19 cellular contexts compared by ENCODE assay signal in the genomic region with DNA sequence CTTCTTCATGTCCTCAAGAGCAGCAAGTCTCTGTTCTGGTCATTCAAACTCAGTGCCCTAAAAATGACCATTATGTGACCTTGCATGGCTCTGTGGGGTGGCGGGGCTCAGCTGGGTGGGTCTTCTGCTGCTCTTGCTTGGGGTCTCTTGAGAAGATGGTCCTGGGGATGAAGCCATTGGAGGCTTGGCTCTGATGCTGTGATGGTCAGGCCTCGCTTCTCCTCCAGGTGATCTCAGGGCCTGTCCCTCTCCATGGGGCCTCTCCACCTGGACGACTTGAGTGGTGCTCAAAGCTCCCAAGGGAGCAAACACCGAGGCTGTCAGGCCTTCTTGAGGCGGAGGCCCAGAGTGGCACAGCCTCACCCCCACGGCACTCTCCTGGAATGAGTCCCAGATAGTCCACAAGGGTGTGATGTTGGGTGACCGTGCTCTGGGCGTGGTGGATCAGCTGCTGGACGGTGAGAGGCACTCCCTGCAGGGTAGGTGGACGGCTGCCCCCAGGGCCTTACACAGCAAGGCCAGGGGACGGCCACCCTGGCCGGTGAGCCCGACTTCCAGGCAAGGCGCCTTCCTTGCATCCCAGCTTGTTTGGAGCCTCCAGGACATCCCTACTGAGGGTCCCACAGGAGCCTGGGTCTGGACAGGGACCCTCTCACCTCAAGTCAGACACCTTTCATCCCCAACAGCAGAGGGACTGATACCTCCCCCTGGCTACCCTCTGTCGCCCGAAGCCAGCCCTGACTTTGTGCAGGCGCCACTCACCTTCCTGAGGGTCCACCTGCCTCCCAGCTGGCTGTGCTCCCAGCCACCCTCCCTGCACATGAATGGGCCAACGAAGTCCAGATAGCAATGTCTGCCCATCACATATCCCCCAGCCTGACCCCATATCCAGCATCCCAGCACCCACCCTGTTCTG. TPM values are rescaled to one million over a fixed set of nuclear protein-coding genes. Genes with fewer than 3 reads are reported as not detected.
DNase-seq lines count a peak whose midpoint lies in the region; ATAC-seq, FAIRE-seq and TF ChIP-seq lines count a peak whose summit lies in the region.
"Had no signal": no experiment of that assay in that cellular context is flagged by ENCODE, and none has a peak within 500 bp of the region (broad histone marks: within the 10 kb centered on the region; RNA-seq: fewer than 3 reads in every experiment).

No MANE protein-coding gene starts in this region.

- no peaks in the 10 kb centered on the region for H3K27me3 Mint-ChIP-seq in Caco-2 (ENCODE audit: insufficient read depth, unreplicated experiment)
- peaks cover 9% of the 10 kb centered on the region for H3K27me3 Mint-ChIP-seq in astrocyte (ENCODE audit: low read depth, unreplicated experiment)

- intact Hi-C loops in Caco-2 (cut with micrococcal nuclease; ENCODE audit: unreplicated experiment) (loop anchor here (1.0 kb wide), 2 partner anchors 50 to 86 kb away; no protein-coding TSS in a partner anchor), sciatic nerve (cut with DNase I) (no loop called here), colonic mucosa (cut with DNase I) (loop anchor here (5.0 to 10.0 kb wide), 2 partner anchors 52 to 189 kb away; no protein-coding TSS in a partner anchor)

- H3K36me3 Mint-ChIP-seq in Caco-2 (ENCODE audit: insufficient read depth, unreplicated experiment) = peaks cover 34% of the 10 kb centered on the region
- peaks cover 15% of the 10 kb centered on the region for H3K36me3 Mint-ChIP-seq in astrocyte (ENCODE audit: low read depth, unreplicated experiment)

- no peak overlapping the region for H3K4me2 ChIP-seq in astrocyte (ENCODE audit: low read length)

- H3K79me2 ChIP-seq in astrocyte (ENCODE audit: insufficient read depth, low read length) = peaks cover 3% of the 10 kb centered on the region

- H3K4me3 Mint-ChIP-seq in Caco-2 (ENCODE audit: unreplicated experiment) (no peak overlapping the region), astrocyte (ENCODE audit: unreplicated experiment) (no peak overlapping the region)

- CTCF ChIA-PET in Caco-2 (lab: Charles Lee) = interaction anchor here (1.3 to 1.9 kb wide), 3 partner anchors 50 to 192 kb away, joined by 3 to 19 read pairs (median 5); no protein-coding TSS in a partner anchor

- H3K4me1 ChIP-seq in Caco-2 (no peaks in the 10 kb centered on the region), astrocyte (ENCODE audit: insufficient read depth, low read length) (peaks cover 4% of the 10 kb centered on the region), lung (ENCODE audit: control insufficient read depth in 2 of 2, insufficient read depth in 2 of 2, low read length in 2 of 2) (peaks cover 4 to 6% of the 10 kb centered on the region in 2 donors), colonic mucosa (no peaks in the 10 kb centered on the region)

- H3K27me3 ChIP-seq in Caco-2 (replicated peaks; ENCODE audit: control insufficient read depth, insufficient read depth, low read length) (no peaks in the 10 kb centered on the region), astrocyte (ENCODE audit: insufficient read depth, low read length) (no peaks in the 10 kb centered on the region), lung (ENCODE audit: control insufficient read depth, insufficient read depth) (no peaks in the 10 kb centered on the region), colonic mucosa (no peaks in the 10 kb centered on the region)
- H3K27me3 ChIP-seq: adrenal gland, esophagus muscularis mucosa, gastroesophageal sphincter had no signal

- no peak overlapping the region for H3K27ac ChIP-seq in astrocyte (ENCODE audit: low read depth, low read length)
- H3K27ac ChIP-seq in lung (ENCODE audit: low read depth in 1 of 2, low read length in 1 of 2) = no peak overlapping the region
- H3K27ac ChIP-seq in colonic mucosa = no peak overlapping the region
- H3K27ac ChIP-seq: esophagus muscularis mucosa, PC-9 had no signal

- H3K27ac Mint-ChIP-seq in Caco-2 (ENCODE audit: unreplicated experiment) (peak overlapping the region; percentile 21), astrocyte (ENCODE audit: unreplicated experiment) (peak overlapping the region; percentile 11)

- DNase-seq in Caco-2 (no peak), astrocyte (ENCODE audit: low read depth) (no peak), lung (ENCODE audit: low spot score) (peak; percentile 60), sciatic nerve (ENCODE audit: low spot score) (peak; percentile 48), colonic mucosa (no peak), COLO668 (lab: John Stamatoyannopoulos, UW; ENCODE audit: unreplicated experiment) (no peak)
- no peak for DNase-seq in activated naive CD4-positive, alpha-beta T cell treated with Interleukin-2 at 50 U/mL for 16 hours
- DNase-seq: activated CD4-positive, alpha-beta T cell treated with anti-CD3 and anti-CD28 coated beads, Interleukin-2, amount 50 U/mL, for 1 hour; activated CD8-positive, alpha-beta memory T cell treated with anti-CD3 and anti-CD28 coated beads, Interleukin-2, amount 50 U/mL, for 48 hours; activated gamma-delta T cell treated with Interleukin-2 at 50 U/mL for 16 hours; central memory CD4-positive, alpha-beta T cell; DMS79 treated with DMSO at 0.1 percent for 48 hours; effector CD8-positive, alpha-beta T cell; NCI-H82; PC-9 had no signal

- no peaks in the 10 kb centered on the region; the same call in 1 of the 2 replicates for H3K36me3 ChIP-seq in Caco-2 (ENCODE audit: control insufficient read depth, insufficient read depth, low read length)
- no peaks in the 10 kb centered on the region for H3K36me3 ChIP-seq in astrocyte (ENCODE audit: insufficient read depth, low read length)
- H3K36me3 ChIP-seq in lung (ENCODE audit: control insufficient read depth in 2 of 2, insufficient read depth in 2 of 2, low read length in 2 of 2) = peaks cover 0 to 3% of the 10 kb centered on the region in 2 donors
- no peaks in the 10 kb centered on the region for H3K36me3 ChIP-seq in colonic mucosa
- H3K36me3 ChIP-seq: adrenal gland, gastroesophageal sphincter had no signal

- ATAC-seq in lung (ENCODE audit: insufficient read depth, low FRiP score) (no peak), sciatic nerve (no peak)

- POLR2A ChIA-PET in Caco-2 (lab: Charles Lee) = interaction anchor here (0.6 kb wide), 1 partner anchor 9 kb away, joined by 9 read pairs; no protein-coding TSS in a partner anchor

- H4K20me1 ChIP-seq in astrocyte (ENCODE audit: insufficient read depth, low read length) = peaks cover 24% of the 10 kb centered on the region

- 80 to 85% methylated on average over 18 of the region's 18 CpGs for WGBS in lung, 2 donors

- H3K4me1 Mint-ChIP-seq in Caco-2 (ENCODE audit: low read depth, unreplicated experiment) = no peaks in the 10 kb centered on the region
- H3K4me1 Mint-ChIP-seq in astrocyte (ENCODE audit: low read depth, unreplicated experiment) = peaks cover 12% of the 10 kb centered on the region

- H3K4me3 ChIP-seq in Caco-2 (ENCODE audit: low read depth, low read length) = no peak overlapping the region
- no peak overlapping the region for H3K4me3 ChIP-seq in astrocyte (ENCODE audit: insufficient read depth, low read depth, low read length)
- H3K4me3 ChIP-seq in lung = no peak overlapping the region
- no peak overlapping the region for H3K4me3 ChIP-seq in colonic mucosa
- H3K4me3 ChIP-seq: adrenal gland, esophagus muscularis mucosa, gastroesophageal sphincter, PC-9 had no signal

- H2AFZ ChIP-seq in astrocyte (ENCODE audit: low read depth, low read length) = no peak overlapping the region
- H2AFZ ChIP-seq: PC-9 had no signal

- no TSS peak for BruUV-seq in Caco-2 (replicated peaks; lab: Mats Ljungman, UMichigan)

- H3K9me3 Mint-ChIP-seq in Caco-2 (ENCODE audit: unreplicated experiment) (no peaks in the 10 kb centered on the region), astrocyte (ENCODE audit: unreplicated experiment) (no peaks in the 10 kb centered on the region)

- TF ChIP-seq CTCF in Caco-2 (IDR thresholded peaks at IDR 0.05; ENCODE audit: insufficient read depth in 1 of 2, low read depth in 1 of 2, low read length in 1 of 2, severe bottlenecking in 1 of 2, unreplicated experiment in 1 of 2) (no peak), astrocyte (IDR thresholded peaks at IDR 0.05; ENCODE audit: insufficient read depth, low read depth, low read length) (no peak), lung (IDR thresholded peaks at IDR 0.05; ENCODE audit: control extremely low read depth, extremely low read depth) (no peak), colonic mucosa (IDR thresholded peaks at IDR 0.05) (no peak)

- no peak for FAIRE-seq in astrocyte (lab: Jason Lieb, UNC)
- FAIRE-seq: GM12892 had no signal

- H3K9ac ChIP-seq in astrocyte (ENCODE audit: low read length) = no peak overlapping the region
- H3K9ac ChIP-seq in colonic mucosa (ENCODE audit: low read depth in 2 of 2, low read length in 2 of 2) = no peak overlapping the region

- H3K9me3 ChIP-seq in Caco-2 (no peaks in the 10 kb centered on the region), astrocyte (ENCODE audit: insufficient read depth, low read depth, low read length) (peaks cover 2% of the 10 kb centered on the region), lung (ENCODE audit: control insufficient read depth in 2 of 2, insufficient read depth in 1 of 2, low read length in 1 of 2) (no peaks in the 10 kb centered on the region), colonic mucosa (no peaks in the 10 kb centered on the region)
- H3K9me3 ChIP-seq: adrenal gland, esophagus muscularis mucosa, gastroesophageal sphincter had no signal

RNA-seq across cellular contexts. Expression of a gene that starts 48.7 kb away (rescaled TPM):
- 255 and 267 TPM in 2 replicates for total RNA-seq in Caco-2 (2022)
- 243 and 266 TPM in 2 replicates for total RNA-seq in astrocyte
- total RNA-seq in lung = 100 to 1,000 TPM; 169 to 180 TPM
- polyA plus RNA-seq in lung = 10 to 100 TPM; 33.3 to 55.8 TPM
- total RNA-seq in sciatic nerve = 186 TPM
- total RNA-seq in colonic mucosa = 100 to 1,000 TPM; 174 to 190 TPM

Comparison
In these comparisons a context has a peak if more than half of its experiments do, and no peak if none do; other contexts are left out.
1. DNase-seq: peak in lung (single experiment) and sciatic nerve (single experiment); none in Caco-2 (0 of 2), astrocyte (single experiment), colonic mucosa (single experiment), activated naive CD4-positive, alpha-beta T cell treated with Interleukin-2 at 50 U/mL for 16 hours (single experiment) and COLO668 (single experiment).